Comparison of ENCODE assay signal across 14 cellular contexts in the genomic region with DNA sequence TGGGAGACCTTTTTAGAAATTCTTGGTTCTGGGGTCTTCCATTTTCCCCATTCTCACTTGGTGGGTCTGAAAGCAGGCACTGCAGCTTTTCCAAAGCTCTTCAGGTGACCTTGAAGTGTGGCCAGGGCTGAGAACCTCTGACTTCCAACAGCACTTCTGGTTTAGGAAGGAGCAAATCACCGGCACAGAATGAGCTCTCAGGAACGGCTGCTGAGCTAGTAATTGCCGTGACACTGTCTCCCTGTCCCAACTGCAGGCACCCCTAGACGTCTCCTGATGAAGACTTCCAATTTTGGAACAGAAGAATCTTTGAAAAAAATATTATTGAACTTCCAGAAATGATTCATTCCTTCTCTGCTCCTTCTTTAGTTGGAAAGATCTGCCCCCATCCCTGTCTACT. TPM values are rescaled to one million over a fixed set of nuclear protein-coding genes. Genes with fewer than 3 reads are reported as not detected.
DNase-seq lines count a peak whose midpoint lies in the region; ATAC-seq, FAIRE-seq and TF ChIP-seq lines count a peak whose summit lies in the region.
"Had no signal": no experiment of that assay in that cellular context is flagged by ENCODE, and none has a peak within 500 bp of the region (broad histone marks: within the 10 kb centered on the region; RNA-seq: fewer than 3 reads in every experiment).

No MANE protein-coding gene starts in this region.

- TF ChIP-seq CTCF in MM.1S (IDR thresholded peaks at IDR 0.05; ENCODE audit: low read length) (no peak), osteoblast (IDR thresholded peaks at IDR 0.05; ENCODE audit: extremely low read depth, low read depth, low read length) (no peak), brain microvascular endothelial cell (IDR thresholded peaks at IDR 0.05; ENCODE audit: low read depth, low read length, missing control alignments) (no peak)

- H3K36me3 ChIP-seq in MM.1S (replicated peaks; ENCODE audit: insufficient read depth, low read length) = no peaks in the 10 kb centered on the region
- no peaks in the 10 kb centered on the region for H3K36me3 ChIP-seq in osteoblast (ENCODE audit: insufficient read depth, low read length)
- H3K36me3 ChIP-seq in brain microvascular endothelial cell (replicated peaks) = no peaks in the 10 kb centered on the region
- H3K36me3 ChIP-seq: sigmoid colon, thyroid gland had no signal

- H3K27me3 ChIP-seq in MM.1S (replicated peaks; ENCODE audit: insufficient read depth, low read length) (no peaks in the 10 kb centered on the region), osteoblast (ENCODE audit: insufficient read depth, low read length) (peaks cover 20% of the 10 kb centered on the region), brain microvascular endothelial cell (replicated peaks) (no peaks in the 10 kb centered on the region)
- H3K27me3 ChIP-seq: sigmoid colon, thyroid gland had no signal

- H3K79me2 ChIP-seq in MM.1S (ENCODE audit: low read length) (0 out of 2 replicates have a peak, but pooled peaks cover 6% of the 10 kb centered on the region), osteoblast (ENCODE audit: insufficient read depth, low read length) (no peaks in the 10 kb centered on the region)

- H2AFZ ChIP-seq in MM.1S (ENCODE audit: low read length) = peak overlapping the region; percentile 67
- H2AFZ ChIP-seq in osteoblast (ENCODE audit: low read length) = no peak overlapping the region

- H3K4me3 ChIP-seq in MM.1S (ENCODE audit: low read length) (peak overlapping the region; percentile 59), osteoblast (ENCODE audit: insufficient read depth, low read length) (no peak overlapping the region), brain microvascular endothelial cell (ENCODE audit: low read depth, low read length) (no peak overlapping the region)
- H3K4me3 ChIP-seq: thyroid gland had no signal

- H3K4me1 ChIP-seq in MM.1S (ENCODE audit: low read length) = peaks cover 31% of the 10 kb centered on the region
- H3K4me1 ChIP-seq in osteoblast (ENCODE audit: insufficient read depth, low read length) = no peaks in the 10 kb centered on the region
- H3K4me1 ChIP-seq: sigmoid colon, thyroid gland had no signal

- peak; percentile 8 for ATAC-seq in GM19043 (IDR thresholded peaks at IDR 0.05; ENCODE audit: low read depth, unreplicated experiment)
- peak; percentile 9 for ATAC-seq in HG02623 (IDR thresholded peaks at IDR 0.05; ENCODE audit: unreplicated experiment)
- ATAC-seq in HG03097 (IDR thresholded peaks at IDR 0.05; ENCODE audit: low FRiP score, unreplicated experiment) = no peak
- ATAC-seq: Panc1 had no signal

- H3F3A ChIP-seq in MM.1S (ENCODE audit: insufficient read depth, low read length) = peaks cover 8% of the 10 kb centered on the region; the same call in 1 of the 2 replicates

- no peak for FAIRE-seq in GM19239 (lab: Jason Lieb, UNC)
- FAIRE-seq: D721Med had no signal

- peak overlapping the region; percentile 44; the same call in 1 of the 2 replicates for H3K27ac ChIP-seq in MM.1S (ENCODE audit: low read length)
- H3K27ac ChIP-seq in osteoblast (ENCODE audit: low read depth, low read length) = no peak overlapping the region
- H3K27ac ChIP-seq in brain microvascular endothelial cell = no peak overlapping the region
- H3K27ac ChIP-seq: sigmoid colon, thyroid gland had no signal

- in situ Hi-C loops in brain microvascular endothelial cell (cut with HindIII; ENCODE audit: low pct_ligation_motif_present, low sequenced_read_pairs) = no loop called here

- H3K9ac ChIP-seq in MM.1S (ENCODE audit: low read length) = peak overlapping the region; percentile 28; the same call in 1 of the 2 replicates

- peak overlapping the region; percentile 87 for H3K4me2 ChIP-seq in MM.1S (ENCODE audit: low read depth, low read length)
- H3K4me2 ChIP-seq in osteoblast (ENCODE audit: insufficient read depth, low read length) = peak overlapping the region; percentile 25

- H3K9me2 ChIP-seq in MM.1S (replicated peaks; ENCODE audit: insufficient read depth, low read length) = no peaks in the 10 kb centered on the region

- no peak for DNase-seq in MM.1S
- no peak for DNase-seq in osteoblast (ENCODE audit: insufficient read length, low spot score, missing footprints)
- DNase-seq in brain microvascular endothelial cell = no peak
- no peak for DNase-seq in MV-4-11 (lab: John Stamatoyannopoulos, UW)
- DNase-seq in GM19239 (ENCODE audit: insufficient read length, low spot score) = no peak
- DNase-seq: amniotic stem cell, IMR-90, sigmoid colon, thyroid gland had no signal

- H3K9me3 ChIP-seq in MM.1S (replicated peaks; ENCODE audit: insufficient read depth, low read length) = no peaks in the 10 kb centered on the region
- no peaks in the 10 kb centered on the region for H3K9me3 ChIP-seq in osteoblast (ENCODE audit: low read depth, low read length)
- H3K9me3 ChIP-seq: sigmoid colon, thyroid gland had no signal

- H4K20me1 ChIP-seq in MM.1S (ENCODE audit: insufficient read depth, low read length) = no peaks in the 10 kb centered on the region
- no peaks in the 10 kb centered on the region for H4K20me1 ChIP-seq in osteoblast (ENCODE audit: insufficient read depth, low read length)

RNA-seq across cellular contexts. Expression of gene CD38, which starts 31.3 kb away (rescaled TPM):
- total RNA-seq in osteoblast = under 0.01 TPM in 2 replicates
- total RNA-seq: IMR-90 had no signal
